9 cellular contexts compared by ENCODE assay signal in genomic region chr1:205600085-205600484, GRCh38. TPM values are rescaled to one million over a fixed set of nuclear protein-coding genes. Genes with fewer than 3 reads are reported as not detected.
DNase-seq lines count a peak whose midpoint lies in the region; TF ChIP-seq lines count a peak whose summit lies in the region.
"Had no signal": no experiment of that assay in that cellular context is flagged by ENCODE, and none has a peak within 500 bp of the region (broad histone marks: within the 10 kb centered on the region; RNA-seq: fewer than 3 reads in every experiment).

No MANE protein-coding gene starts in this region.

- TF ChIP-seq CTCF in OCI-LY1 (IDR thresholded peaks at IDR 0.05; ENCODE audit: low read length) (no peak), tibial nerve (IDR thresholded peaks at IDR 0.05) (no peak)

- H3K9me3 ChIP-seq in OCI-LY1 (ENCODE audit: low read length) (no peaks in the 10 kb centered on the region), tibial nerve (no peaks in the 10 kb centered on the region)

- no peak for TF ChIP-seq EP300 in tibial nerve (IDR thresholded peaks at IDR 0.05)

- peaks cover 43% of the 10 kb centered on the region for H3K36me3 Mint-ChIP-seq in activated naive CD4-positive, alpha-beta T cell treated with anti-CD3 and anti-CD28 coated beads, Interleukin-2, amount 10 ng/mL, durations not matched to agents 7 days and 5 days

- no peaks in the 10 kb centered on the region for H3K27me3 Mint-ChIP-seq in activated naive CD4-positive, alpha-beta T cell treated with anti-CD3 and anti-CD28 coated beads, Interleukin-2, amount 10 ng/mL, durations not matched to agents 7 days and 5 days

- H4K20me1 ChIP-seq in OCI-LY1 (ENCODE audit: insufficient read depth, low read length) = no peaks in the 10 kb centered on the region

- DNase-seq in activated naive CD4-positive, alpha-beta T cell treated with anti-CD3 and anti-CD28 coated beads, Interleukin-2, amount 10 ng/mL, durations not matched to agents 7 days and 5 days = no peak
- DNase-seq in activated naive CD4-positive, alpha-beta T cell treated with anti-CD3 and anti-CD28 coated beads, Interleukin-2, amount 50 U/mL, for 16 hours = no peak
- DNase-seq in fibroblast of gingiva (ENCODE audit: low read depth) (peak; percentile 12), tibial nerve (ENCODE audit: low spot score in 2 of 2) (no peak), GM19238 (ENCODE audit: insufficient read length, low spot score) (no peak), posterior vena cava (ENCODE audit: low spot score) (no peak), germinal center (ENCODE audit: low spot score) (no peak)
- DNase-seq: DND-41 had no signal

- H3K79me2 ChIP-seq in OCI-LY1 (ENCODE audit: insufficient read depth, low read length) = no peaks in the 10 kb centered on the region

- peaks cover 38% of the 10 kb centered on the region for H3K4me1 Mint-ChIP-seq in activated naive CD4-positive, alpha-beta T cell treated with anti-CD3 and anti-CD28 coated beads, Interleukin-2, amount 10 ng/mL, durations not matched to agents 7 days and 5 days

- H3K4me3 ChIP-seq in OCI-LY1 (ENCODE audit: low read depth, low read length, poor library complexity, severe bottlenecking) (no peak overlapping the region), tibial nerve (no peak overlapping the region)

- no peak overlapping the region for H3K9ac ChIP-seq in OCI-LY1 (ENCODE audit: low read length)

- no peaks in the 10 kb centered on the region for H3K9me2 ChIP-seq in OCI-LY1 (ENCODE audit: low read depth, low read length)

- no peak overlapping the region for H3K4me2 ChIP-seq in OCI-LY1 (ENCODE audit: low read length)

- peak overlapping the region; percentile 72 for H3K27ac Mint-ChIP-seq in activated naive CD4-positive, alpha-beta T cell treated with anti-CD3 and anti-CD28 coated beads, Interleukin-2, amount 10 ng/mL, durations not matched to agents 7 days and 5 days

- H3K4me1 ChIP-seq in OCI-LY1 (ENCODE audit: insufficient read depth, low read length, severe bottlenecking) (peaks cover 21% of the 10 kb centered on the region), tibial nerve (peaks cover 0 to 31% (median 11%) of the 10 kb centered on the region in 4 donors)

- H3K4me3 Mint-ChIP-seq in activated naive CD4-positive, alpha-beta T cell treated with anti-CD3 and anti-CD28 coated beads, Interleukin-2, amount 10 ng/mL, durations not matched to agents 7 days and 5 days = no peak overlapping the region

- H3K27me3 ChIP-seq in OCI-LY1 (ENCODE audit: insufficient read depth, low read length) (no peaks in the 10 kb centered on the region), tibial nerve (no peaks in the 10 kb centered on the region)

- intact Hi-C loops in posterior vena cava (cut with DNase I) = no loop called here

- H2AFZ ChIP-seq in OCI-LY1 (ENCODE audit: low read length) = no peak overlapping the region

- no peak for TF ChIP-seq POLR2A in tibial nerve (IDR thresholded peaks at IDR 0.05)

- 53 to 68% methylated on average over 1 of the region's 1 CpG for WGBS in tibial nerve, 2 donors

- no peaks in the 10 kb centered on the region for H3K9me3 Mint-ChIP-seq in activated naive CD4-positive, alpha-beta T cell treated with anti-CD3 and anti-CD28 coated beads, Interleukin-2, amount 10 ng/mL, durations not matched to agents 7 days and 5 days

- peaks cover 10% of the 10 kb centered on the region for H3F3A ChIP-seq in OCI-LY1 (ENCODE audit: insufficient read depth, low read length)

- CTCF ChIA-PET in activated naive CD4-positive, alpha-beta T cell treated with anti-CD3 and anti-CD28 coated beads, Interleukin-2, amount 10 ng/mL, durations not matched to agents 7 days and 5 days (lab: Charles Lee) = interaction anchor here (1.1 to 3.8 kb wide), 5 partner anchors 8 to 111 kb away, joined by 3 to 30 read pairs (median 5); partner anchors contain the start of gene ELK4

- peaks cover 45% of the 10 kb centered on the region; the same call in 1 of the 2 replicates for H3K36me3 ChIP-seq in OCI-LY1 (ENCODE audit: insufficient read depth, low read length)
- peaks cover 0 to 14% (median 0%) of the 10 kb centered on the region in 3 donors for H3K36me3 ChIP-seq in tibial nerve

- H3K27ac ChIP-seq in OCI-LY1 (ENCODE audit: low read depth, low read length, poor library complexity, severe bottlenecking) = peak overlapping the region; percentile 20
- peak overlapping the region in 3 of 4 donors; percentile 16 to 70 (median 59) for H3K27ac ChIP-seq in tibial nerve

RNA-seq across cellular contexts. Expression of gene ELK4, which starts 31.7 kb away (rescaled TPM):
- total RNA-seq in tibial nerve (10 to 100 TPM; 22.4 to 29.7 (median 26.2) TPM), posterior vena cava (10 to 100 TPM; 49.8 to 54.6 TPM)
